ENCODE assay signal across 1 cellular context in the genomic region with DNA sequence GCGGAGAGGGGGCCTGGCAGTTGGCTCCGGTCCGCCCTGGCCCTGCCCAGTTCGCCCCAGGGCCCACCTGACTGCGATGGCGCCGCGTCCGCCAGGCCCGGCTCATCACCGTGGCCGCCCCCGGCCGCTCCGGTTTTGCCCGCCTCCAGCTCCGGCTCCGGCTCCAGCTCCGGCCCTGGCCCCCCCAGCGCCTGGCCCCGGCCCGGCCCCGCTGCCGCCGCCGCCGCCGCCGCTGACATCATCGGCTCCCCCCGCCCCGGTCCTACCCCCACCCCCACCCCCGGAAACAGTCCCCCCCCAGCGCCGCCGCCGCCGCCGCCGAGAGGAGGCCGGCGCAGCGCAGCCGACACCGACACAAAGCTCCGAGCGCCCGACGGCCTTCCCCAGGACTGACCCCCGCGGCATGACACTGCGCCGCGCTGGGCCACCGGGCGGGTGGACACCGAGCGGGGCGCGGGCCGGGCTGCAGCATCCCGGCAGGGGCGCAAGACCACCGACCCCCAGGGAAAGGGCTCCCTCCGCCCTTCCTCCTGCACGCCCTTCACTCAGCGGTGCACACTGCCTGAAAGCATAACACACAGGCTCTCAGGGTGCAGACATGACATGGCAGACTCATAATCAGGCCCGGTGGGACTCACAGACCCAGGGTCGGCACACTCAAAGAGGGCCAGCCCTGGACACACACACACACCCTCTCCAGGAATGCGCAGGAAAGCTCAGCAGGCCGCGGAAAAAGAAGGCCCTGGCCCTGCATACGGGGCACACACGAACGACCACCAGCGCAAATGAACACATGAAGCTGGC.
TF ChIP-seq lines count a peak whose summit lies in the region.

Gene ZBTB4, minus strand, starts transcription at position 243 of the 804 bp plus-strand sequence. CDS start 12,830 bp downstream, outside the sequence.

TF ChIP-seq in HepG2, 621 proteins besides CTCF, POLR2A, EP300 and RAD21 (continued from another document and continues in another):
- TF ChIP-seq ATF5 (CRISPR knock-in tag; IDR thresholded peaks at IDR 0.05; ENCODE audit: low read depth) (no peak), CBX2 (IDR thresholded peaks at IDR 0.05; ENCODE audit: low read depth, low read length) (no peak), CBX2 (CRISPR knock-in tag; IDR thresholded peaks at IDR 0.05; ENCODE audit: low read depth) (no peak), NCOA5 (CRISPR knock-in tag; IDR thresholded peaks at IDR 0.05) (no peak), ZNF839 (CRISPR knock-in tag; IDR thresholded peaks at IDR 0.05; ENCODE audit: borderline replicate concordance) (no peak), ZBTB49 (CRISPR knock-in tag; IDR thresholded peaks at IDR 0.05; ENCODE audit: borderline replicate concordance) (no peak), BRCA1 (CRISPR knock-in tag; IDR thresholded peaks at IDR 0.05) (no peak), TBP (CRISPR knock-in tag; IDR thresholded peaks at IDR 0.05) (no peak), SPEN (CRISPR knock-in tag; IDR thresholded peaks at IDR 0.05; ENCODE audit: low read depth) (peak; percentile 16; the same call in 1 of the 2 replicates), ZNF878 (CRISPR knock-in tag; IDR thresholded peaks at IDR 0.05) (no peak), JARID2 (CRISPR knock-in tag; IDR thresholded peaks at IDR 0.05; ENCODE audit: insufficient replicate concordance) (no peak), SNAPC5 (CRISPR knock-in tag; IDR thresholded peaks at IDR 0.05; ENCODE audit: borderline replicate concordance) (no peak), ARID3A (IDR thresholded peaks at IDR 0.05; ENCODE audit: low read depth, low read length) (no peak), PHB2 (IDR thresholded peaks at IDR 0.05; ENCODE audit: partially characterized antibody) (no peak), KDM6A (CRISPR knock-in tag; IDR thresholded peaks at IDR 0.05; ENCODE audit: low read depth) (no peak), BCL6 (CRISPR knock-in tag; IDR thresholded peaks at IDR 0.05) (no peak), ZBTB14 (CRISPR knock-in tag; IDR thresholded peaks at IDR 0.05) (no peak), HNRNPK (IDR thresholded peaks at IDR 0.05; ENCODE audit: low read depth, low read length, poor library complexity, severe bottlenecking) (no peak), NFIC (IDR thresholded peaks at IDR 0.05; ENCODE audit: low read length) (no peak), HDAC1 (CRISPR knock-in tag; IDR thresholded peaks at IDR 0.05) (0 out of 2 replicates have a peak, but pooled peaks have one; percentile 14), YY1 (IDR thresholded peaks at IDR 0.05; ENCODE audit: insufficient read depth, insufficient replicate concordance, low read depth, low read length) (peak; percentile 25), KDM3A (CRISPR knock-in tag; IDR thresholded peaks at IDR 0.05; ENCODE audit: low read depth) (no peak), ZFP1 (CRISPR knock-in tag; IDR thresholded peaks at IDR 0.05) (no peak), ZSCAN9 (CRISPR knock-in tag; IDR thresholded peaks at IDR 0.05; ENCODE audit: borderline replicate concordance) (no peak), KDM5B (CRISPR knock-in tag; IDR thresholded peaks at IDR 0.05; ENCODE audit: borderline replicate concordance) (no peak), ARID2 (CRISPR knock-in tag; IDR thresholded peaks at IDR 0.05; ENCODE audit: borderline replicate concordance) (no peak), ZNF572 (CRISPR knock-in tag; IDR thresholded peaks at IDR 0.05) (0 out of 2 replicates have a peak, but pooled peaks have one; percentile 73), HES4 (CRISPR knock-in tag; IDR thresholded peaks at IDR 0.05; ENCODE audit: borderline replicate concordance) (no peak), ATAD3A (CRISPR knock-in tag; IDR thresholded peaks at IDR 0.05) (0 out of 2 replicates have a peak, but pooled peaks have one; percentile 22), ZC3H4 (CRISPR knock-in tag; IDR thresholded peaks at IDR 0.05; ENCODE audit: borderline replicate concordance) (0 out of 2 replicates have a peak, but pooled peaks have one; percentile 42), KLF11 (CRISPR knock-in tag; IDR thresholded peaks at IDR 0.05) (no peak), YEATS2 (CRISPR knock-in tag; IDR thresholded peaks at IDR 0.05; ENCODE audit: borderline replicate concordance) (0 out of 2 replicates have a peak, but pooled peaks have one; percentile 20), ZSCAN30 (CRISPR knock-in tag; IDR thresholded peaks at IDR 0.05) (no peak), MATR3 (CRISPR knock-in tag; IDR thresholded peaks at IDR 0.05) (no peak), ZNF234 (CRISPR knock-in tag; conservative IDR thresholded peaks at IDR 0.05) (no peak), KDM5A (IDR thresholded peaks at IDR 0.05; ENCODE audit: borderline replicate concordance, low read length) (0 out of 2 replicates have a peak, but pooled peaks have one; percentile 24), KDM2A (CRISPR knock-in tag; IDR thresholded peaks at IDR 0.05; ENCODE audit: borderline replicate concordance, low read depth) (peak; percentile 21; the same call in 1 of the 2 replicates), ZSCAN5A (CRISPR knock-in tag; IDR thresholded peaks at IDR 0.05; ENCODE audit: borderline replicate concordance) (no peak), NFE2L1 (CRISPR knock-in tag; IDR thresholded peaks at IDR 0.05; ENCODE audit: borderline replicate concordance) (no peak), CHD2 (IDR thresholded peaks at IDR 0.05; ENCODE audit: low read depth, low read length) (no peak), ZNF12 (CRISPR knock-in tag; IDR thresholded peaks at IDR 0.05) (no peak), ZBTB7A (CRISPR knock-in tag; IDR thresholded peaks at IDR 0.05) (peak; percentile 91; the same call in 1 of the 2 replicates), ZNF383 (CRISPR knock-in tag; IDR thresholded peaks at IDR 0.05; ENCODE audit: borderline replicate concordance) (no peak), ZNF564 (CRISPR knock-in tag; IDR thresholded peaks at IDR 0.05) (peak; percentile 33; the same call in 1 of the 2 replicates), HOXD1 (CRISPR knock-in tag; IDR thresholded peaks at IDR 0.05) (0 out of 2 replicates have a peak, but pooled peaks have one; percentile 56)
- TF ChIP-seq, protein P1, sequence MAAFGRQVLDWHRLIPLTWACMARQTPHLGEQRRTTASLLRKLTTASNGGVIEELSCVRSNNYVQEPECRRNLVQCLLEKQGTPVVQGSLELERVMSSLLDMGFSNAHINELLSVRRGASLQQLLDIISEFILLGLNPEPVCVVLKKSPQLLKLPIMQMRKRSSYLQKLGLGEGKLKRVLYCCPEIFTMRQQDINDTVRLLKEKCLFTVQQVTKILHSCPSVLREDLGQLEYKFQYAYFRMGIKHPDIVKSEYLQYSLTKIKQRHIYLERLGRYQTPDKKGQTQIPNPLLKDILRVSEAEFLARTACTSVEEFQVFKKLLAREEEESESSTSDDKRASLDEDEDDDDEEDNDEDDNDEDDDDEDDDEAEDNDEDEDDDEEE (CRISPR knock-in tag; IDR thresholded peaks at IDR 0.05), result no peak
- TF ChIP-seq, protein P2, sequence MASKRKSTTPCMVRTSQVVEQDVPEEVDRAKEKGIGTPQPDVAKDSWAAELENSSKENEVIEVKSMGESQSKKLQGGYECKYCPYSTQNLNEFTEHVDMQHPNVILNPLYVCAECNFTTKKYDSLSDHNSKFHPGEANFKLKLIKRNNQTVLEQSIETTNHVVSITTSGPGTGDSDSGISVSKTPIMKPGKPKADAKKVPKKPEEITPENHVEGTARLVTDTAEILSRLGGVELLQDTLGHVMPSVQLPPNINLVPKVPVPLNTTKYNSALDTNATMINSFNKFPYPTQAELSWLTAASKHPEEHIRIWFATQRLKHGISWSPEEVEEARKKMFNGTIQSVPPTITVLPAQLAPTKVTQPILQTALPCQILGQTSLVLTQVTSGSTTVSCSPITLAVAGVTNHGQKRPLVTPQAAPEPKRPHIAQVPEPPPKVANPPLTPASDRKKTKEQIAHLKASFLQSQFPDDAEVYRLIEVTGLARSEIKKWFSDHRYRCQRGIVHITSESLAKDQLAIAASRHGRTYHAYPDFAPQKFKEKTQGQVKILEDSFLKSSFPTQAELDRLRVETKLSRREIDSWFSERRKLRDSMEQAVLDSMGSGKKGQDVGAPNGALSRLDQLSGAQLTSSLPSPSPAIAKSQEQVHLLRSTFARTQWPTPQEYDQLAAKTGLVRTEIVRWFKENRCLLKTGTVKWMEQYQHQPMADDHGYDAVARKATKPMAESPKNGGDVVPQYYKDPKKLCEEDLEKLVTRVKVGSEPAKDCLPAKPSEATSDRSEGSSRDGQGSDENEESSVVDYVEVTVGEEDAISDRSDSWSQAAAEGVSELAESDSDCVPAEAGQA (IDR thresholded peaks at IDR 0.05; ENCODE audit: low read depth), result no peak
- TF ChIP-seq, protein P2 (CRISPR knock-in tag; IDR thresholded peaks at IDR 0.05; ENCODE audit: borderline replicate concordance), result no peak
- TF ChIP-seq, protein P3, sequence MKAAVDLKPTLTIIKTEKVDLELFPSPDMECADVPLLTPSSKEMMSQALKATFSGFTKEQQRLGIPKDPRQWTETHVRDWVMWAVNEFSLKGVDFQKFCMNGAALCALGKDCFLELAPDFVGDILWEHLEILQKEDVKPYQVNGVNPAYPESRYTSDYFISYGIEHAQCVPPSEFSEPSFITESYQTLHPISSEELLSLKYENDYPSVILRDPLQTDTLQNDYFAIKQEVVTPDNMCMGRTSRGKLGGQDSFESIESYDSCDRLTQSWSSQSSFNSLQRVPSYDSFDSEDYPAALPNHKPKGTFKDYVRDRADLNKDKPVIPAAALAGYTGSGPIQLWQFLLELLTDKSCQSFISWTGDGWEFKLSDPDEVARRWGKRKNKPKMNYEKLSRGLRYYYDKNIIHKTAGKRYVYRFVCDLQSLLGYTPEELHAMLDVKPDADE (CRISPR knock-in tag; IDR thresholded peaks at IDR 0.05), result no peak
